In the genomic region with DNA sequence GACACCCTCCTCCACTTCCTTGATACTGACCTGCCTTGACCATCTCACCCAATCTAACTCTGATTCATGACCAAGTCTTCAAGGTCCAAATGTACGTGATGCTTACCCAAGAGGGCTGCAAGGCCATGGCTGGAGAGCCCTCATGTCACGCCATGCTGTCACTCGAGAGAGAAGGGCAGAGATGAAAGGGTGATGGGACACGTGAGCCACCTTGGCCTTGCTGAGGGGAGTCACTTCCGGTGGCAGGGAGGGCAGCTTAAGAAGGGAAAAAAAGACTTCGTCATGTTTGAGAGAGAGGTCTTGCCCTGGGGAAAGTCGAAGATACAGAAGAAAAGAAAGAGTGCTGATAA, we compare ENCODE assay signal across 18 cellular contexts. TPM values are rescaled to one million over a fixed set of nuclear protein-coding genes. Genes with fewer than 3 reads are reported as not detected.
DNase-seq lines count a peak whose midpoint lies in the region; ATAC-seq, FAIRE-seq and TF ChIP-seq lines count a peak whose summit lies in the region.
"Had no signal": no experiment of that assay in that cellular context is flagged by ENCODE, and none has a peak within 500 bp of the region (broad histone marks: within the 10 kb centered on the region; RNA-seq: fewer than 3 reads in every experiment).

No MANE protein-coding gene starts in this region.

- no peak for ATAC-seq in T-helper 17 cell
- ATAC-seq: CD8-positive, alpha-beta T cell; PC-3 had no signal

- TF ChIP-seq POLR2A in breast epithelium (IDR thresholded peaks at IDR 0.05), result no peak
- TF ChIP-seq POLR2A in erythroblast (IDR thresholded peaks at IDR 0.05; ENCODE audit: low read length), result no peak
- TF ChIP-seq POLR2A in H54 (IDR thresholded peaks at IDR 0.05; ENCODE audit: low read depth, low read length), result no peak

- H3K27me3 ChIP-seq in breast epithelium, result no peaks in the 10 kb centered on the region
- H3K27me3 ChIP-seq: SJCRH30 had no signal

- POLR2A ChIA-PET in MCF 10A (lab: Yijun Ruan, JAX), result interaction anchor here (1.2 to 1.4 kb wide), 3 partner anchors 29 to 49 kb away, joined by 3 to 5 read pairs (median 4); no protein-coding TSS in a partner anchor

- H3K9me3 ChIP-seq in breast epithelium (no peaks in the 10 kb centered on the region), T-helper 17 cell (ENCODE audit: control insufficient read depth, low read length, poor library complexity, severe bottlenecking) (no peaks in the 10 kb centered on the region)
- H3K9me3 ChIP-seq: SJCRH30 had no signal

- no peak for DNase-seq in MCF 10A (ENCODE audit: unreplicated experiment)
- DNase-seq in breast epithelium (ENCODE audit: low spot score in 2 of 2), result no peak
- peak; percentile 42 for DNase-seq in KBM-7
- peak; percentile 42 to 65 for DNase-seq in erythroblast (lab: John Stamatoyannopoulos, UW)
- no peak for DNase-seq in NCI-H2081 (lab: John Stamatoyannopoulos, UW)
- DNase-seq in NCI-H2029 (lab: John Stamatoyannopoulos, UW), result no peak
- no peak for DNase-seq in H54 (ENCODE audit: insufficient read length, low spot score)
- no peak for DNase-seq in T-helper 17 cell
- DNase-seq: CD8-positive, alpha-beta T cell; Kasumi-1; NCI-H187; NCI-H446; NCI-H748 treated with DMSO at 0.1 percent for 48 hours; SJCRH30 had no signal

- CTCF ChIA-PET in MCF 10A (lab: Yijun Ruan, JAX), result interaction anchor here (0.7 to 1.2 kb wide), 2 partner anchors 38 to 40 kb away, joined by 3 to 4 read pairs; no protein-coding TSS in a partner anchor

- H3K36me3 Mint-ChIP-seq in MCF 10A (ENCODE audit: insufficient read depth, unreplicated experiment), result peaks cover 10% of the 10 kb centered on the region
- no peaks in the 10 kb centered on the region for H3K36me3 Mint-ChIP-seq in T-helper 17 cell (ENCODE audit: low read depth)
- H3K36me3 Mint-ChIP-seq: CD8-positive, alpha-beta T cell had no signal

- H3K27me3 Mint-ChIP-seq in MCF 10A (ENCODE audit: insufficient read depth, unreplicated experiment), result no peaks in the 10 kb centered on the region
- peaks cover 12% of the 10 kb centered on the region for H3K27me3 Mint-ChIP-seq in T-helper 17 cell

- peaks cover 0 to 10% of the 10 kb centered on the region in 2 donors for H3K4me1 ChIP-seq in breast epithelium

- H3K4me3 ChIP-seq in breast epithelium, result no peak overlapping the region
- H3K4me3 ChIP-seq: SJCRH30 had no signal

- intact Hi-C loops in MCF 10A (cut with micrococcal nuclease) (no loop called here), breast epithelium (cut with DNase I; ENCODE audit: low total_unique reads) (no loop called here)

- H3K36me3 ChIP-seq in breast epithelium, result no peaks in the 10 kb centered on the region
- H3K36me3 ChIP-seq: SJCRH30 had no signal

- no TSS peak for BruUV-seq in MCF 10A (replicated peaks; lab: Mats Ljungman, UMichigan)

- no peak for FAIRE-seq in H54 (lab: Jason Lieb, UNC)
- FAIRE-seq: H1 had no signal

- no peak overlapping the region for H3K27ac ChIP-seq in breast epithelium
- H3K27ac ChIP-seq: RWPE1, SJCRH30 had no signal

- H3K27ac Mint-ChIP-seq in MCF 10A (ENCODE audit: low read depth, unreplicated experiment) (peak overlapping the region; percentile 20), T-helper 17 cell (no peak overlapping the region)
- H3K27ac Mint-ChIP-seq: CD8-positive, alpha-beta T cell had no signal

- TF ChIP-seq CTCF in MCF 10A (IDR thresholded peaks at IDR 0.05; ENCODE audit: unreplicated experiment) (no peak), breast epithelium (IDR thresholded peaks at IDR 0.05) (no peak)

- H3K4me1 Mint-ChIP-seq in MCF 10A (ENCODE audit: insufficient read depth, unreplicated experiment) (peaks cover 29% of the 10 kb centered on the region), T-helper 17 cell (peaks cover 14% of the 10 kb centered on the region)

- no peaks in the 10 kb centered on the region for H3K9me3 Mint-ChIP-seq in MCF 10A (ENCODE audit: unreplicated experiment)
- H3K9me3 Mint-ChIP-seq: CD8-positive, alpha-beta T cell; HFFc6 had no signal

- in situ Hi-C loops in KBM-7 (cut with MboI; ENCODE audit: low pct_unique_long_range_greater_than_20kb, low sequenced_read_pairs), result no loop called here

- no peak overlapping the region for H3K4me3 Mint-ChIP-seq in MCF 10A (ENCODE audit: unreplicated experiment)
- H3K4me3 Mint-ChIP-seq in T-helper 17 cell, result no peak overlapping the region
- H3K4me3 Mint-ChIP-seq: CD8-positive, alpha-beta T cell; HFFc6 had no signal

RNA-seq across cellular contexts. Expression of gene SCARB1, which starts 3.2 kb away (rescaled TPM):
- total RNA-seq in MCF 10A (2022) (48.2 and 71.0 TPM in 2 replicates), breast epithelium (10 to 100 TPM; 18.4 to 61.3 (median 20.2) TPM), T-helper 17 cell (1 to 10 TPM; 1.3 to 1.7 TPM)

RNA-seq across cellular contexts. Expression of gene UBC, which starts 47.6 kb away (rescaled TPM):
- 1,485 and 1,602 TPM in 2 replicates for total RNA-seq in MCF 10A (2022)
- total RNA-seq in breast epithelium, result 1,000 to 10,000 TPM; 1,552 to 1,797 (median 1,598) TPM
- 1,000 to 10,000 TPM; 1,335 to 1,398 TPM for total RNA-seq in T-helper 17 cell

Comparison
In these comparisons a context has a peak if more than half of its experiments do, and no peak if none do; other contexts are left out.
1. DNase-seq: peak in KBM-7 (single experiment) and erythroblast (2 of 2); none in MCF 10A (single experiment), breast epithelium (0 of 2), NCI-H2081 (0 of 2), NCI-H2029 (single experiment), H54 (single experiment) and T-helper 17 cell (0 of 3).
2. RNA of gene SCARB1, which starts 3.2 kb away (total RNA-seq): 48.2 to 71.0 TPM in MCF 10A and 18.4 to 61.3 TPM in breast epithelium; 1.3 to 1.7 TPM in T-helper 17 cell; every median in the first group is over 4 times any median in the second.